19 cellular contexts compared by ENCODE assay signal in the genomic region with DNA sequence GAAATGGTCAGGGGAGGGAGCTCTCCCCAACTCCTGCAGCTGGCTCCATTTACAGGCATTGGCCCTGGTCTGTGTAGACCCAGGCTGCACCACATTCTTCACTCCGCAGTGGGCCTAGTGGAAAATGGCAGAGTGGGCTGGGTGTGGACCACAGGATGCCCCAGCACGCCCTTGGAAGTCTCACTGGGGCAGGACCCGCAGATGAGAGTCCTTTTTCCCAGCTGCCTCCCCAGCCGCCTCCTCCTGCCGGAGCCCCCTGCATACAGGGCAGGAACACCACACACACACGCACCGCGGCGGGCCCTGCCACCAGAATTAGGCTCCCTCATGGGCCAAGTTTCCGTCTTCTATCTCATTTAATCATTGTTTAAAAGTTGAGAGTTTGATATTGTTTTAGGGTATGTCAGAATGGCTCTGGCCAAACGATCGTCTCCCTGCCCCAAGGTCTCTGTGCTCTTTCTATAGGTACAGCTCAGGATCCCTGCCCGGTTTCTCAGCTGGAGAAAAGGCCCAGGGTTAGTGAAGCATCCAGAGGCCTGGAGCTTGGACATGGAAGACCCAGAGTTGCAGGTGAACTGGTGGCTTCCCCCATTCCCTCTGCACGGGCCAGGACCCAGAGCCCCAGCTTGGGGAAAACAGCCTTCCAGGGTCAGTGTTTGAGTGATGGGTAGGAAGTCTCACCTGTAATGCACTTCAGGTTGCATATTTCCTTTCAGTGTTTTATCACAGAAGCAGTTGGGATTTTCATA. TPM values are rescaled to one million over a fixed set of nuclear protein-coding genes. Genes with fewer than 3 reads are reported as not detected.
"Had no signal": no experiment of that assay in that cellular context is flagged by ENCODE, and none has a peak within 500 bp of the region (broad histone marks: within the 10 kb centered on the region; RNA-seq: fewer than 3 reads in every experiment).

No MANE protein-coding gene starts in this region.

- H3K27me3 ChIP-seq: hepatocyte had no signal

- ATAC-seq: activated CD8-positive, alpha-beta T cell treated with anti-CD3 and anti-CD28 coated beads for 36 hours; activated T-helper 17 cell treated with anti-CD3 and anti-CD28 coated beads, Interleukin-2, amount 50 U/mL, for 72 hours; left colon; stimulated activated effector memory CD8-positive, alpha-beta T cell treated with anti-CD3 and anti-CD28 coated beads, Interleukin-12 subunit alpha, Interleukin-12 subunit beta, amount 100 ng/mL, for 72 hours had no signal

- H3K79me2 ChIP-seq: hepatocyte had no signal

- DNase-seq: activated CD4-positive, alpha-beta T cell treated with anti-CD3 and anti-CD28 coated beads, Interleukin-2, amount 10 ng/mL, durations not matched to agents 24 days and 14 days; activated CD8-positive, alpha-beta T cell treated with anti-CD3 and anti-CD28 coated beads for 36 hours; activated naive CD4-positive, alpha-beta T cell treated with anti-CD3 and anti-CD28 coated beads, Interleukin-2, amount 50 U/mL, for 16 hours; activated T-cell treated with anti-CD3 and anti-CD28 coated beads, Interleukin-2, amount 50 U/mL, for 1 hour; foreskin fibroblast; left colon; mammary epithelial cell; small intestine; stimulated activated CD4-positive, alpha-beta T cell treated with anti-CD3 and anti-CD28 coated beads, Interleukin-4, amount 100 ng/mL, for 24 hours; SW 1271 had no signal

- H3K9me3 ChIP-seq: prostate gland, thoracic aorta had no signal

- H3K4me2 ChIP-seq: hepatocyte had no signal

- FAIRE-seq: astrocyte, small intestine, TTC549 had no signal

- H3K27ac ChIP-seq: epithelial cell of prostate, hepatocyte, prostate gland, thoracic aorta had no signal

- H2AFZ ChIP-seq: hepatocyte had no signal

- H3K4me3 ChIP-seq: hepatocyte, prostate gland, thoracic aorta had no signal

RNA-seq across cellular contexts. Expression of a gene that starts 42.0 kb away (rescaled TPM):
- total RNA-seq: osteoblast had no signal
